In the genomic region with DNA sequence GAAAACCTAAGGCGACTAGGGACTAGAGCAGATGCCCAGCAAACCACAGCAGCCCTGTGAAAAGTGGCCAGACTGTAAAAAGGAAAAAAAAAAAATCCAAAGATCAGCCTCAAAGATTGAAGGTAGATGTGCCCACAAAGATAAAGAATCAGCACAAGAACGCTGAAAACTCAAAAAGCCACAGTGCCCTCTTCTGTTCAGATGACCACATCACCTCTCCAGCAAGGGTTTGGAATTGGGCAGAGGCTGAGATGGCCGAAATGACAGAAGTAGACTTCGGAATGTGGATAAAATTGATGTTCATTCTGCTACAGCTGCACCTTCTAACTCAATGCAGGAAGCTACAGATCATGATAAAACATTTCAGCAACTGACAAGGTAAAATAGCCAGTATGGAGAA, we compare ENCODE assay signal across 10 cellular contexts.
DNase-seq lines count a peak whose midpoint lies in the region; TF ChIP-seq lines count a peak whose summit lies in the region.
"Had no signal": no experiment of that assay in that cellular context is flagged by ENCODE, and none has a peak within 500 bp of the region (broad histone marks: within the 10 kb centered on the region; RNA-seq: fewer than 3 reads in every experiment).

No MANE protein-coding gene starts in this region.

- H3K4me3 ChIP-seq in kidney epithelial cell (ENCODE audit: low read depth, low read length) (no peak overlapping the region), tibial artery (no peak overlapping the region)

- H3K27ac ChIP-seq in tibial artery, result no peak overlapping the region

- intact Hi-C loops in tibial artery (cut with DNase I; ENCODE audit: low total_unique reads), result no loop called here

- H3K4me1 ChIP-seq in tibial artery, result no peaks in the 10 kb centered on the region

- no peaks in the 10 kb centered on the region for H3K27me3 ChIP-seq in kidney epithelial cell (ENCODE audit: control insufficient read depth, insufficient read depth, low read length)
- no peaks in the 10 kb centered on the region for H3K27me3 ChIP-seq in tibial artery

- H3K9me3 ChIP-seq in tibial artery, result peaks cover 0 to 10% (median 7%) of the 10 kb centered on the region in 3 donors

- peak; percentile 30 for TF ChIP-seq CTCF in AG09319 (IDR thresholded peaks at IDR 0.05; ENCODE audit: low read depth, low read length)
- peak; percentile 31 for TF ChIP-seq CTCF in kidney epithelial cell (IDR thresholded peaks at IDR 0.05; ENCODE audit: insufficient read depth, low read length, poor library complexity, severe bottlenecking)
- no peak for TF ChIP-seq CTCF in tibial artery (IDR thresholded peaks at IDR 0.05)

- no peaks in the 10 kb centered on the region for H3K36me3 ChIP-seq in kidney epithelial cell (ENCODE audit: control insufficient read depth, insufficient read depth, low read length)
- H3K36me3 ChIP-seq in tibial artery, result no peaks in the 10 kb centered on the region

- DNase-seq in AG09319 (ENCODE audit: extremely low read depth, low read depth), result no peak
- DNase-seq in HCEC 1CT, result peak; percentile 5
- peak; percentile 53 for DNase-seq in amniotic epithelial cell (ENCODE audit: low read depth)
- no peak for DNase-seq in kidney epithelial cell (ENCODE audit: low read depth)
- no peak for DNase-seq in CD1c-positive myeloid dendritic cell (ENCODE audit: extremely low spot score)
- DNase-seq in tibial artery, result no peak
- DNase-seq in Kasumi-1 (lab: John Stamatoyannopoulos, UW), result no peak
- no peak for DNase-seq in DMS79 (lab: John Stamatoyannopoulos, UW)
- DNase-seq: NCI-H510A treated with DMSO at 0.1 percent for 48 hours, T1000 had no signal

Comparison
In these comparisons a context has a peak if more than half of its experiments do, and no peak if none do; other contexts are left out.
1. DNase-seq: peak in HCEC 1CT (single experiment) and amniotic epithelial cell (single experiment); none in AG09319 (single experiment), kidney epithelial cell (single experiment), CD1c-positive myeloid dendritic cell (single experiment), tibial artery (0 of 2), Kasumi-1 (0 of 2) and DMS79 (single experiment).
2. CTCF ChIP-seq: peak in AG09319 (single experiment) and kidney epithelial cell (single experiment); none in tibial artery (0 of 2).